In the genomic region with DNA sequence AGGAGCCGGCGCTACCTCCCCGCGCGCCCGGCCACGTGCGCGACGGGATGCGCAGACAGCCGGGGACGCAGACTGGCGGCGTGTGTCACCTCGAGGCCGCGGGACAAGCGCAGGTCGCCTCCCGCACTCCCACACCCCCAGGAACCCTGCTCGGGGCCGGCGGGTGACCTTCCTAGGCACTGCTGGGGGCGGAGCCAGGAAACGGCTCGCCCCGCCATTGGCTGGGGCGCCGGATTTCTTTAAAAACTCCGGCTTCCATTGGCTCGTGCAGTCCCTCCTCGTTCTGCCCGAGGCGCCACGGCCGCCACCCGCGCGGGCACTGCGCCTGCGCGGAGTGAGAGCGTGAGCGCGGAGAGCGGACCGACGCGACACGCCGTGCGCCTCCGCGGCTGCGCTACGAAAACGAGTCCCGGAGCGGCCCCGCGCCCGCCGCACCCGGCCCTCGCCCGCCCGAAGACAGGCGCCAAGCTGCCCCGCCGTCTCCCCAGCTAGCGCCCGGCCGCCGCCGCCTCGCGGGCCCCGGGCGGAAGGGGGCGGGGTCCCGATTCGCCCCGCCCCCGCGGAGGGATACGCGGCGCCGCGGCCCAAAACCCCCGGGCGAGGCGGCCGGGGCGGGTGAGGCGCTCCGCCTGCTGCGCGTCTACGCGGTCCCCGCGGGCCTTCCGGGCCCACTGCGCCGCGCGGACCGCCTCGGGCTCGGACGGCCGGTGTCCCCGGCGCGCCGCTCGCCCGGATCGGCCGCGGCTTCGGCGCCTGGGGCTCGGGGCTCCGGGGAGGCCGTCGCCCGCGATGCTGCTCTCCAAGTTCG, we compare ENCODE assay signal across 8 cellular contexts. TPM values are rescaled to one million over a fixed set of nuclear protein-coding genes. Genes with fewer than 3 reads are reported as not detected.
DNase-seq lines count a peak whose midpoint lies in the region; ATAC-seq and TF ChIP-seq lines count a peak whose summit lies in the region.

A gene (plus strand): TSS at position 614 of the 808 bp plus-strand sequence. CDS start 176 bp downstream, at position 790.

- peak; percentile 65 for ATAC-seq in GM19351 (IDR thresholded peaks at IDR 0.05; ENCODE audit: unreplicated experiment)
- peak; percentile 52 for ATAC-seq in HG03520 (IDR thresholded peaks at IDR 0.05; ENCODE audit: unreplicated experiment)
- ATAC-seq in left lobe of liver, result peak; percentile 59

- TF ChIP-seq CTCF in C4-2B (conservative IDR thresholded peaks at IDR 0.05), result no peak

- DNase-seq in NCI-H748 treated with DMSO at 0.1 percent for 48 hours (lab: John Stamatoyannopoulos, UW) (peak; percentile 93), dedifferentiated amniotic fluid mesenchymal stem cell (ENCODE audit: extremely low spot score) (peak; percentile 90), left lobe of liver (ENCODE audit: low spot score) (peak; percentile 98)
- peak; percentile 83 to 90 for DNase-seq in activated CD4-positive, alpha-beta T cell treated with anti-CD3 and anti-CD28 coated beads, Interleukin-2, amount 50 U/mL, for 24 hours (ENCODE audit: low read depth in 1 of 2, low spot score in 1 of 2)
- peak; percentile 93 to 94 for DNase-seq in stimulated activated CD4-positive, alpha-beta T cell treated with anti-CD3 and anti-CD28 coated beads, Interleukin-2, amount 100 ng/mL, for 24 hours

- H3K27ac ChIP-seq in C4-2B, result peak within 1 kb of the TSS; percentile 98

RNA-seq across cellular contexts. Expression of the gene that starts here (rescaled TPM):
- total RNA-seq in left lobe of liver, result 36.8 TPM

Comparison
In these comparisons a context has a peak if more than half of its experiments do, and no peak if none do; other contexts are left out.
1. Peak in every context shown above with its lines: DNase-seq, ATAC-seq and H3K27ac ChIP-seq.